Comparison of ENCODE assay signal across 20 cellular contexts in the genomic region with DNA sequence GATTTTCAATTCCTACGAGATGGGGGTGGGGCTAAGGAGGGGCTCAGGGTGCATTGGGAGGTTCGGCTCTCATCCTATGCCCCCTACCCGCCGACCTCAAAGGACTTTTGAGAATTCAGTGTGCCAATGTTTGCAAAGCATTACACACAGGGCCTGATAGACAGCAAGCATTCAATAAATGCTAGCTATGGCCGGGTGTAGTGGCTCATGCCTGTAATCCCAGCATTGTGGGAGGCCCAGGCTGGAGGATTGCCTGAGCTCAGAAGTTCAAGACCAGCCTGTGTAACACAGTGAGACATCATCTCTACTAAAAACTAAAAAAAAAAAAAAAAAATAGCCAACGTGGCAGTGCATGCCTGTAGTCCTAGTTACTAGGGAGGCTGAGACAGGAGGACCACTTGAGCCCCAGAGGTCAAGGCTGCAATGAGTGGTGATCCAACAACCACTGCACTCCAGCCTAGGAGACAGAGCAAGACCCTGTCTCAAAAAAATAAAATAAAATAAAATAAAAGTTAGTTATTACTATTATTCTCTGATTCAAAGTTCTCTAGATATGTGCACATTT. TPM values are rescaled to one million over a fixed set of nuclear protein-coding genes. Genes with fewer than 3 reads are reported as not detected.
DNase-seq lines count a peak whose midpoint lies in the region; ATAC-seq, FAIRE-seq and TF ChIP-seq lines count a peak whose summit lies in the region.
"Had no signal": no experiment of that assay in that cellular context is flagged by ENCODE, and none has a peak within 500 bp of the region (broad histone marks: within the 10 kb centered on the region; RNA-seq: fewer than 3 reads in every experiment).

No MANE protein-coding gene starts in this region.

- peaks cover 8% of the 10 kb centered on the region for H3K4me1 Mint-ChIP-seq in mesothelial cell of epicardium

- no peak overlapping the region for H4K8ac ChIP-seq in trophoblast cell (ENCODE audit: low read depth, low read length)

- H4K12ac ChIP-seq in trophoblast cell (ENCODE audit: low read depth, low read length): no peak overlapping the region

- H2BK5ac ChIP-seq in trophoblast cell (ENCODE audit: low read depth, low read length, poor library complexity): no peak overlapping the region

- no peaks in the 10 kb centered on the region for H3K9me3 Mint-ChIP-seq in mesothelial cell of epicardium

- H3K14ac ChIP-seq in trophoblast cell (ENCODE audit: low read length): no peak overlapping the region

- H2AK5ac ChIP-seq in trophoblast cell (ENCODE audit: low read length): no peak overlapping the region

- H3K9ac ChIP-seq in trophoblast cell (ENCODE audit: low read length): no peak overlapping the region

- TF ChIP-seq POLR2A in A549 (IDR thresholded peaks at IDR 0.05; ENCODE audit: low read length) (no peak), esophagus squamous epithelium (IDR thresholded peaks at IDR 0.05) (no peak)

- H3K9me3 ChIP-seq in A549: no peaks in the 10 kb centered on the region
- H3K9me3 ChIP-seq in PC-9 (ENCODE audit: insufficient read depth, low read depth): no peaks in the 10 kb centered on the region
- H3K9me3 ChIP-seq in esophagus squamous epithelium: no peaks in the 10 kb centered on the region
- no peaks in the 10 kb centered on the region for H3K9me3 ChIP-seq in trophoblast cell (ENCODE audit: insufficient read depth, low read depth, low read length)
- H3K9me3 ChIP-seq: SJCRH30 had no signal

- H2AFZ ChIP-seq in PC-9 (no peak overlapping the region), trophoblast cell (ENCODE audit: insufficient read depth, low read length, poor library complexity) (no peak overlapping the region)

- H4K91ac ChIP-seq in trophoblast cell (ENCODE audit: low read depth, low read length): no peak overlapping the region

- DNase-seq in A549 (ENCODE audit: low read depth in 1 of 2, low spot score in 1 of 2) (no peak), PC-9 (no peak), esophagus squamous epithelium (lab: John Stamatoyannopoulos, UW) (no peak), trophoblast cell (peak; percentile 64 to 86), mesothelial cell of epicardium (ENCODE audit: low spot score in 2 of 2, unreplicated experiment in 2 of 2) (no peak), DMS53 (lab: John Stamatoyannopoulos, UW) (no peak)
- no peak for DNase-seq in activated effector memory CD4-positive, alpha-beta T cell treated with anti-CD3 and anti-CD28 coated beads, Interleukin-2, amount 50 U/mL, for 16 hours
- DNase-seq: 8988T, DMS79, GDM1, GOT3, NCI-H1105 treated with DMSO at 0.1 percent for 48 hours, NCI-H187 treated with DMSO at 0.1 percent for 48 hours, NCI-H2171, NCI-H446 treated with DMSO at 0.1 percent for 48 hours, NCI-H774, SJCRH30 had no signal

- intact Hi-C loops in PC-9 (cut with micrococcal nuclease; ENCODE audit: unreplicated experiment) (loop anchor here (1.0 to 10.0 kb wide), 2 partner anchors 69 to 179 kb away; partner anchors contain the start of gene CLPTM1), esophagus squamous epithelium (cut with DNase I) (no loop called here)

- POLR2A ChIA-PET in A549 (lab: Yijun Ruan, JAX) (interaction anchor here (0.6 kb wide), 2 partner anchors 34 to 1183 kb away, joined by 4 to 5 read pairs; no protein-coding TSS in a partner anchor), PC-9 (lab: Charles Lee; ENCODE audit: unreplicated experiment) (interaction anchor here (0.6 to 0.7 kb wide), 3 partner anchors 10 to 331 kb away, joined by 14 to 15 read pairs (median 14); no protein-coding TSS in a partner anchor)

- peaks cover 31% of the 10 kb centered on the region for H3K79me2 ChIP-seq in PC-9 (ENCODE audit: low read depth)
- H3K79me2 ChIP-seq in trophoblast cell (ENCODE audit: control insufficient read depth, insufficient read depth, low read length, poor library complexity): no peaks in the 10 kb centered on the region

- H3K36me3 ChIP-seq in PC-9 (ENCODE audit: low read depth): peaks cover 13% of the 10 kb centered on the region; the same call in 1 of the 2 replicates
- H3K36me3 ChIP-seq in esophagus squamous epithelium: peaks cover 0 to 5% (median 0%) of the 10 kb centered on the region in 3 donors
- H3K36me3 ChIP-seq in trophoblast cell (ENCODE audit: control insufficient read depth in 1 of 2, insufficient read depth in 2 of 2, low read length in 2 of 2): no peaks in the 10 kb centered on the region
- H3K36me3 ChIP-seq: SJCRH30 had no signal

- H3K27ac Mint-ChIP-seq in mesothelial cell of epicardium: no peak overlapping the region

- TSS peak; percentile 73 for BruUV-seq in PC-9 (replicated peaks; lab: Mats Ljungman, UMichigan)

- peaks cover 38% of the 10 kb centered on the region for H3K4me1 ChIP-seq in A549
- peaks cover 71% of the 10 kb centered on the region for H3K4me1 ChIP-seq in PC-9 (replicated peaks; ENCODE audit: insufficient read depth)
- H3K4me1 ChIP-seq in esophagus squamous epithelium: peaks cover 15 to 69% (median 16%) of the 10 kb centered on the region in 3 donors
- H3K4me1 ChIP-seq in trophoblast cell (ENCODE audit: control insufficient read depth in 1 of 2, insufficient read depth in 2 of 2, low read length in 2 of 2): peaks cover 5 to 8% of the 10 kb centered on the region in 2 experiments

- no peak for TF ChIP-seq RAD21 in A549 (conservative IDR thresholded peaks at IDR 0.05 in 1 of 2, IDR thresholded peaks at IDR 0.05 in 1 of 2)

- H3K23ac ChIP-seq in trophoblast cell (ENCODE audit: low read length): no peak overlapping the region

- H3F3A ChIP-seq in PC-9 (ENCODE audit: insufficient read depth, low read depth): peaks cover 62% of the 10 kb centered on the region

- ATAC-seq in A549: no peak
- ATAC-seq in HG03460 (IDR thresholded peaks at IDR 0.05; ENCODE audit: unreplicated experiment): no peak

- H2BK12ac ChIP-seq in trophoblast cell (ENCODE audit: low read length): no peak overlapping the region

- CTCF ChIA-PET in A549 (lab: Yijun Ruan, JAX): interaction anchor here (0.6 to 48.5 kb wide), 7 partner anchors 6 to 123 kb away, joined by 3 to 1899 read pairs (median 9); no protein-coding TSS in a partner anchor
- CTCF ChIA-PET in PC-9 (lab: Charles Lee): interaction anchor here (0.6 to 1.2 kb wide), 4 partner anchors 23 to 403 kb away, joined by 4 to 17 read pairs (median 12); no protein-coding TSS in a partner anchor

- H3K27me3 ChIP-seq in PC-9 (ENCODE audit: insufficient read depth, low read depth) (no peaks in the 10 kb centered on the region), esophagus squamous epithelium (peaks cover 0 to 9% (median 0%) of the 10 kb centered on the region in 4 donors), trophoblast cell (ENCODE audit: insufficient read depth, low read length) (no peaks in the 10 kb centered on the region)
- H3K27me3 ChIP-seq: SJCRH30 had no signal

- FAIRE-seq in A549 (lab: Jason Lieb, UNC): no peak

- no peak overlapping the region for H2BK120ac ChIP-seq in trophoblast cell (ENCODE audit: insufficient read depth, low read length, poor library complexity)

- H3K79me1 ChIP-seq in trophoblast cell (ENCODE audit: low read length): no peaks in the 10 kb centered on the region

- WGBS in A549 (ENCODE audit: missing lambda C conversion rate): 58% methylated on average over 6 of the region's 6 CpGs
- 38 to 50% methylated on average over 5 of the region's 6 CpGs for WGBS in esophagus squamous epithelium, 2 donors
- WGBS in trophoblast cell (ENCODE audit: extremely low coverage, insufficient coverage, insufficient read length): no CpG with 5 or more reads among the region's 6 CpGs

- peaks cover 8% of the 10 kb centered on the region for H4K20me1 ChIP-seq in PC-9 (ENCODE audit: insufficient read depth)

- H3K18ac ChIP-seq in trophoblast cell (ENCODE audit: low read length): no peak overlapping the region

- no peaks in the 10 kb centered on the region for H3K36me3 Mint-ChIP-seq in mesothelial cell of epicardium

- H3K27me3 Mint-ChIP-seq in mesothelial cell of epicardium (ENCODE audit: low read depth): peaks cover 7% of the 10 kb centered on the region

- H3K27ac ChIP-seq in A549: peak overlapping the region; percentile 52 to 88; a peak in 4 of 6 replicates
- peak overlapping the region; percentile 97 for H3K27ac ChIP-seq in PC-9
- peak overlapping the region in 3 of 4 donors; percentile 87 to 92 (median 91) for H3K27ac ChIP-seq in esophagus squamous epithelium
- no peak overlapping the region for H3K27ac ChIP-seq in trophoblast cell (ENCODE audit: low read depth, low read length)
- H3K27ac ChIP-seq: C4-2B, SJCRH30 had no signal

- H3K4me3 ChIP-seq in A549: no peak overlapping the region
- H3K4me3 ChIP-seq in PC-9: peak overlapping the region; percentile 23; the same call in 1 of the 2 replicates
- H3K4me3 ChIP-seq in esophagus squamous epithelium: no peak overlapping the region
- no peak overlapping the region for H3K4me3 ChIP-seq in trophoblast cell (ENCODE audit: low read depth, low read length)
- H3K4me3 ChIP-seq: SJCRH30 had no signal

- no peak overlapping the region for H3K4me3 Mint-ChIP-seq in mesothelial cell of epicardium

- H3K4ac ChIP-seq in trophoblast cell (ENCODE audit: low read depth, low read length): no peak overlapping the region

- no peak overlapping the region for H3K4me2 ChIP-seq in A549
- H3K4me2 ChIP-seq in PC-9: peak overlapping the region; percentile 90
- H3K4me2 ChIP-seq in trophoblast cell (ENCODE audit: low read length): no peak overlapping the region

- no peak for TF ChIP-seq EP300 in A549 (IDR thresholded peaks at IDR 0.05)

- TF ChIP-seq CTCF in A549 (IDR thresholded peaks at IDR 0.05): no peak
- no peak for TF ChIP-seq CTCF in PC-9 (conservative IDR thresholded peaks at IDR 0.05)
- TF ChIP-seq CTCF in esophagus squamous epithelium (IDR thresholded peaks at IDR 0.05): no peak
- TF ChIP-seq CTCF in mesothelial cell of epicardium (IDR thresholded peaks at IDR 0.05; ENCODE audit: unreplicated experiment): no peak

- H3K9me2 ChIP-seq in PC-9 (ENCODE audit: insufficient read depth): no peaks in the 10 kb centered on the region

RNA-seq across cellular contexts. Expression of gene CBLC, which starts 1.9 kb away (rescaled TPM):
- polyA plus RNA-seq in A549 (2011; rRNA removed) (not detected in 2 replicates), A549 (2017; fragmentation: RNase III; extraction: RNeasy Plus Mini Kit Qiagen cat#74134 plus additional on column Dnase treatment) (not detected in 3 replicates)
- 0.09 and 0.16 TPM in 2 replicates for polyA plus RNA-seq in A549 (2012; cell fraction: cytosol; rRNA removed)
- 0.16 and 0.21 TPM in 2 replicates for polyA plus RNA-seq in A549 (2012; cell fraction: nucleus; rRNA removed)
- polyA minus RNA-seq in A549 (2011; rRNA and poly(A)+ RNA removed): 0.29 TPM in 1 of 2 replicates, not detected in the other
- total RNA-seq in PC-9 (2021) (53.6 and 68.8 TPM in 2 replicates), esophagus squamous epithelium (10 to 100 TPM; 26.9 to 75.7 (median 49.1) TPM), mesothelial cell of epicardium (8.5 to 10.8 TPM (median 8.8 TPM) in 3 replicates)
- 1.4 and 1.7 TPM in 2 replicates for polyA plus RNA-seq in trophoblast cell (2013)
- total RNA-seq: RPMI7951, SJCRH30 had no signal

RNA-seq across cellular contexts. Expression of gene BCL3, which starts 27.2 kb away (rescaled TPM):
- polyA plus RNA-seq in A549 (2011; rRNA removed) (22.6 and 25.3 TPM in 2 replicates), A549 (2017; fragmentation: RNase III; extraction: RNeasy Plus Mini Kit Qiagen cat#74134 plus additional on column Dnase treatment) (49.6 to 80.7 TPM (median 72.1 TPM) in 3 replicates)
- 103 and 138 TPM in 2 replicates for polyA plus RNA-seq in A549 (2012; cell fraction: cytosol; rRNA removed)
- 302 and 387 TPM in 2 replicates for polyA plus RNA-seq in A549 (2012; cell fraction: nucleus; rRNA removed)
- 27.4 and 33.8 TPM in 2 replicates for polyA minus RNA-seq in A549 (2011; rRNA and poly(A)+ RNA removed)
- total RNA-seq in PC-9 (2021) (36.1 and 38.9 TPM in 2 replicates), esophagus squamous epithelium (10 to 100 TPM; 26.6 to 88.9 (median 51.4) TPM), mesothelial cell of epicardium (14.9 to 21.5 TPM (median 20.1 TPM) in 3 replicates)
- 1.7 and 2.0 TPM in 2 replicates for polyA plus RNA-seq in trophoblast cell (2013)

RNA-seq across cellular contexts. Expression of gene BCAM, which starts 33.1 kb away (rescaled TPM):
- polyA plus RNA-seq in A549 (2011; rRNA removed) (15.2 and 18.4 TPM in 2 replicates), A549 (2017; fragmentation: RNase III; extraction: RNeasy Plus Mini Kit Qiagen cat#74134 plus additional on column Dnase treatment) (77.5 to 102 TPM (median 88.1 TPM) in 3 replicates)
- 62.2 and 88.1 TPM in 2 replicates for polyA plus RNA-seq in A549 (2012; cell fraction: cytosol; rRNA removed)
- 183 and 239 TPM in 2 replicates for polyA plus RNA-seq in A549 (2012; cell fraction: nucleus; rRNA removed)
- 8.1 and 25.5 TPM in 2 replicates for polyA minus RNA-seq in A549 (2011; rRNA and poly(A)+ RNA removed)
- total RNA-seq in PC-9 (2021) (146 and 199 TPM in 2 replicates), esophagus squamous epithelium (10 to 100 TPM in 3 of 4 donors, 1 to 10 TPM in 1; 7.2 to 24.8 (median 17.6) TPM), mesothelial cell of epicardium (346 to 378 TPM (median 355 TPM) in 3 replicates)
- 33.0 and 36.2 TPM in 2 replicates for polyA plus RNA-seq in trophoblast cell (2013)

Comparison
In these comparisons a context has a peak if more than half of its experiments do, and no peak if none do; other contexts are left out.
1. DNase-seq: peak in trophoblast cell (2 of 2); none in A549 (0 of 2), PC-9 (0 of 2), esophagus squamous epithelium (single experiment), activated effector memory CD4-positive, alpha-beta T cell treated with anti-CD3 and anti-CD28 coated beads, Interleukin-2, amount 50 U/mL, for 16 hours (single experiment), mesothelial cell of epicardium (0 of 2) and DMS53 (single experiment).